ENCODE assay signal across 1 cellular context in genomic region chr11:16924826-16925494, GRCh38.
TF ChIP-seq lines count a peak whose summit lies in the region.

No MANE protein-coding gene starts in this region.

TF ChIP-seq in HEK293, 187 proteins besides CTCF, POLR2A, EP300 and RAD21 (continued from another document):
- TF ChIP-seq PBX3 (CRISPR knock-in tag; IDR thresholded peaks at IDR 0.05) (0 out of 2 replicates have a peak, but pooled peaks have one; percentile 30), ZBTB48 (tag by site-specific recombination; IDR thresholded peaks at IDR 0.05) (peak; percentile 86), ZNF133 (tag by site-specific recombination; IDR thresholded peaks at IDR 0.05) (no peak), ZNF837 (tag by site-specific recombination; IDR thresholded peaks at IDR 0.05) (no peak), ZNF610 (tag by site-specific recombination; IDR thresholded peaks at IDR 0.05; ENCODE audit: borderline replicate concordance) (no peak), EGR2 (tag by site-specific recombination; IDR thresholded peaks at IDR 0.05; ENCODE audit: low read depth) (peak; percentile 46; the same call in 1 of the 2 replicates), ZBTB8A (tag by site-specific recombination; IDR thresholded peaks at IDR 0.05) (peak; percentile 75), ZFHX2 (tag by site-specific recombination; conservative IDR thresholded peaks at IDR 0.05) (peak; percentile 64), SP7 (tag by site-specific recombination; IDR thresholded peaks at IDR 0.05) (0 out of 2 replicates have a peak, but pooled peaks have one; percentile 37), ZNF747 (tag by site-specific recombination; IDR thresholded peaks at IDR 0.05) (no peak), KLF10 (tag by site-specific recombination; IDR thresholded peaks at IDR 0.05) (peak; percentile 88), ZNF654 (tag by site-specific recombination; IDR thresholded peaks at IDR 0.05; ENCODE audit: low read depth) (no peak), GLIS2 (tag by site-specific recombination; IDR thresholded peaks at IDR 0.05) (0 out of 2 replicates have a peak, but pooled peaks have one; percentile 60), GFI1B (tag by site-specific recombination; IDR thresholded peaks at IDR 0.05) (no peak), KLF1 (tag by site-specific recombination; IDR thresholded peaks at IDR 0.05) (peak; percentile 39; the same call in 1 of the 2 replicates), ZNF350 (tag by site-specific recombination; IDR thresholded peaks at IDR 0.05) (no peak), BCL6B (tag by site-specific recombination; IDR thresholded peaks at IDR 0.05) (no peak)
TF ChIP-seq in HEK293: peak in this region for 10.
